Comparison of ENCODE assay signal across 13 cellular contexts in the genomic region with DNA sequence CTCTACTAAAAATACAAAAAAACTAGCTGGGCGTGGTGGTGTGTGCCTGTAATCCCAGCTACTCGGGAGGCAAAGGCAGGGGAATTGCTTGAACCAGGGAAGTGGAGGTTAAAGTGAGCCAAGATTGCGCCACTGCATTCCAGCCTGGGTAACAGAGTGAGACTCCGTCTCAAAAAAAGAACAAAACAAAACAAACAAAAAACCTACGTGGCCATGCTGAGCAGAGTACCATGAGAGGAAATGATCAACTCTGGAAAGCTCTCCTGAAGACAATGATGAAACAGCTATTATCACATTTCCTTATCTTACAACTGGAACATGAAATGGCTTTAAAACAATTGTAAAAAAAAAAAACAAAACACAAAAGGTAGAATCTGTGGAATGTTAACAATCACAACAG.
DNase-seq lines count a peak whose midpoint lies in the region; ATAC-seq and TF ChIP-seq lines count a peak whose summit lies in the region.
"Had no signal": no experiment of that assay in that cellular context is flagged by ENCODE, and none has a peak within 500 bp of the region (broad histone marks: within the 10 kb centered on the region; RNA-seq: fewer than 3 reads in every experiment).

No MANE protein-coding gene starts in this region.

- no peak overlapping the region for H4K5ac ChIP-seq in H9 (ENCODE audit: insufficient read length, low read depth, low read length)

- no peak overlapping the region for H4K8ac ChIP-seq in H9 (replicated peaks; ENCODE audit: insufficient read length, low read depth, low read length)

- H2BK12ac ChIP-seq in H9 (ENCODE audit: insufficient read length, low read depth, low read length): no peak overlapping the region

- H3K27me3 Mint-ChIP-seq in H9 (ENCODE audit: low read depth) (no peaks in the 10 kb centered on the region; the same call in 1 of the 2 replicates), WTC11 (ENCODE audit: low read depth) (no peaks in the 10 kb centered on the region)

- no peak for TF ChIP-seq CTCF in H9 (conservative IDR thresholded peaks at IDR 0.05)
- TF ChIP-seq CTCF in WTC11 (IDR thresholded peaks at IDR 0.05): no peak
- no peak for TF ChIP-seq CTCF in foreskin fibroblast (IDR thresholded peaks at IDR 0.05; ENCODE audit: low read depth, low read length)
- no peak for TF ChIP-seq CTCF in gastrocnemius medialis (IDR thresholded peaks at IDR 0.05 in 4 of 5, conservative IDR thresholded peaks at IDR 0.05 in 1 of 5)
- no peak for TF ChIP-seq CTCF in gastroesophageal sphincter (IDR thresholded peaks at IDR 0.05)

- H3K4ac ChIP-seq in H9 (ENCODE audit: low read depth, low read length): no peak overlapping the region

- ATAC-seq in WTC11 (no peak), gastrocnemius medialis (peak; percentile 52 to 64), gastroesophageal sphincter (no peak)

- no peak overlapping the region for H2AFZ ChIP-seq in H9 (ENCODE audit: low read length)

- no peak overlapping the region for H2BK20ac ChIP-seq in H9 (ENCODE audit: low read depth, low read length, poor library complexity, severe bottlenecking)

- H3K9me3 ChIP-seq in H9 (ENCODE audit: control insufficient read depth, low read depth, low read length) (no peaks in the 10 kb centered on the region), gastrocnemius medialis (no peaks in the 10 kb centered on the region), gastroesophageal sphincter (no peaks in the 10 kb centered on the region)

- in situ Hi-C loops in gastrocnemius medialis (cut with MboI; ENCODE audit: low sequenced_read_pairs in 4 of 4): loop anchor here in 1 of 4 donors (10.0 kb wide), 1 partner anchor 68 kb away; no protein-coding TSS in a partner anchor

- DNase-seq in H9 (no peak), WTC11 (ENCODE audit: low spot score) (no peak), foreskin fibroblast (peak; percentile 47 to 68), gastrocnemius medialis (no peak), NCI-H2227 treated with DMSO at 0.1 percent for 48 hours (lab: John Stamatoyannopoulos, UW) (no peak), NCI-H2227 (lab: John Stamatoyannopoulos, UW; ENCODE audit: unreplicated experiment) (no peak), Kasumi-1 (lab: John Stamatoyannopoulos, UW) (no peak)
- DNase-seq: activated naive CD4-positive, alpha-beta T cell treated with anti-CD3 and anti-CD28 coated beads for 36 hours; NCI-H1092; stimulated activated CD8-positive, alpha-beta memory T cell treated with anti-CD3 and anti-CD28 coated beads, Interleukin-4, amount 100 ng/mL, for 48 hours had no signal

- no CpG with 5 or more reads among the region's 5 CpGs for WGBS in H9 (ENCODE audit: extremely low coverage, insufficient read length, low lambda C conversion rate)
- 60 to 76% methylated on average over 4 to 5 of the region's 5 CpGs for WGBS in gastroesophageal sphincter (ENCODE audit: low coverage in 1 of 2), 2 donors

- H2BK5ac ChIP-seq in H9 (ENCODE audit: insufficient read length, low read length): no peak overlapping the region

- H3K23ac ChIP-seq in H9 (ENCODE audit: insufficient read length, low read depth, low read length): no peak overlapping the region

- POLR2A ChIA-PET in WTC11 (lab: Charles Lee): no interaction called here

- peaks cover 4% of the 10 kb centered on the region for H3K79me1 ChIP-seq in H9 (ENCODE audit: insufficient read depth, low read depth, low read length, poor library complexity, severe bottlenecking)

- CTCF ChIA-PET in WTC11 (lab: Charles Lee): no interaction called here

- peak overlapping the region in 2 of 3 experiments; percentile 53 to 79; a peak in 4 of 7 replicates for H3K27ac Mint-ChIP-seq in H9
- H3K27ac Mint-ChIP-seq in WTC11: peak overlapping the region; percentile 43; the same call in 1 of the 2 replicates
- H3K27ac Mint-ChIP-seq: activated naive CD4-positive, alpha-beta T cell treated with anti-CD3 and anti-CD28 coated beads for 36 hours had no signal

- no peak overlapping the region for H3K4me3 Mint-ChIP-seq in H9
- H3K4me3 Mint-ChIP-seq in WTC11: no peak overlapping the region
- H3K4me3 Mint-ChIP-seq: activated naive CD4-positive, alpha-beta T cell treated with anti-CD3 and anti-CD28 coated beads for 36 hours had no signal

- H3K36me3 Mint-ChIP-seq in H9 (ENCODE audit: insufficient read depth in 1 of 3, low read depth in 3 of 3) (peaks cover 32 to 63% (median 51%) of the 10 kb centered on the region in 3 experiments), WTC11 (peaks cover 49% of the 10 kb centered on the region)

- no peak overlapping the region for H3K27ac ChIP-seq in H9 (ENCODE audit: insufficient read length, low read depth, low read length)
- H3K27ac ChIP-seq in gastrocnemius medialis: peak overlapping the region; percentile 50 to 68 (median 56)
- H3K27ac ChIP-seq in gastroesophageal sphincter: peak overlapping the region in 2 of 4 donors; percentile 29 to 39
- H3K27ac ChIP-seq: VCaP had no signal

- no peak overlapping the region for H3T11ph ChIP-seq in H9 (ENCODE audit: low read length)

- H3K4me1 ChIP-seq in H9 (ENCODE audit: insufficient read depth, low read length) (no peaks in the 10 kb centered on the region), gastrocnemius medialis (peaks cover 0 to 5% of the 10 kb centered on the region in 2 donors), gastroesophageal sphincter (peaks cover 0 to 30% (median 0%) of the 10 kb centered on the region in 3 donors)

- TF ChIP-seq POLR2A in gastrocnemius medialis (IDR thresholded peaks at IDR 0.05) (no peak), gastroesophageal sphincter (IDR thresholded peaks at IDR 0.05) (no peak)

- H3K4me2 ChIP-seq in H9 (ENCODE audit: insufficient read depth, insufficient read length, low read length): no peak overlapping the region

- no peak overlapping the region for H3K56ac ChIP-seq in H9 (ENCODE audit: insufficient read length, low read depth, low read length)

- H4K91ac ChIP-seq in H9 (ENCODE audit: insufficient read length, low read depth, low read length): no peak overlapping the region

- H2BK120ac ChIP-seq in H9 (ENCODE audit: low read depth, low read length, poor library complexity, severe bottlenecking): no peak overlapping the region

- no peak overlapping the region for H2AK5ac ChIP-seq in H9 (ENCODE audit: insufficient read length, low read length)

- H3K4me3 ChIP-seq in foreskin fibroblast (ENCODE audit: low read depth in 1 of 2, low read length in 2 of 2): no peak overlapping the region
- no peak overlapping the region for H3K4me3 ChIP-seq in gastrocnemius medialis
- no peak overlapping the region for H3K4me3 ChIP-seq in gastroesophageal sphincter
- H3K4me3 ChIP-seq: lung had no signal

- no peak overlapping the region for H3K14ac ChIP-seq in H9 (ENCODE audit: insufficient read depth, low read length)

- H4K20me1 ChIP-seq in H9 (ENCODE audit: control insufficient read depth, insufficient read depth, insufficient read length): no peaks in the 10 kb centered on the region

- H3K4me1 Mint-ChIP-seq in H9: peaks cover 50 to 58% of the 10 kb centered on the region in 2 experiments
- H3K4me1 Mint-ChIP-seq in WTC11: peaks cover 61% of the 10 kb centered on the region

- no peaks in the 10 kb centered on the region for H3K27me3 ChIP-seq in H9 (ENCODE audit: insufficient read depth, low read length)
- no peaks in the 10 kb centered on the region for H3K27me3 ChIP-seq in gastrocnemius medialis
- H3K27me3 ChIP-seq in gastroesophageal sphincter: no peaks in the 10 kb centered on the region

- no peak overlapping the region for H3K9ac ChIP-seq in H9 (ENCODE audit: extremely low read depth, insufficient read length, low read length)

- H2BK15ac ChIP-seq in H9 (ENCODE audit: low read depth, low read length): no peak overlapping the region

- H3K18ac ChIP-seq in H9 (ENCODE audit: insufficient read length, low read depth, low read length): no peak overlapping the region

- no peaks in the 10 kb centered on the region; the same call in 1 of the 2 replicates for H3K79me2 ChIP-seq in H9 (ENCODE audit: insufficient read depth, low read length)

- TF ChIP-seq EP300 in gastroesophageal sphincter (IDR thresholded peaks at IDR 0.05): no peak

- H3K9me3 Mint-ChIP-seq in H9 (no peaks in the 10 kb centered on the region), WTC11 (no peaks in the 10 kb centered on the region)
- H3K9me3 Mint-ChIP-seq: activated naive CD4-positive, alpha-beta T cell treated with anti-CD3 and anti-CD28 coated beads for 36 hours had no signal

- intact Hi-C loops in gastrocnemius medialis (cut with DNase I; ENCODE audit: low total_unique reads): no loop called here

- H3K36me3 ChIP-seq in gastrocnemius medialis (peaks cover 0 to 19% of the 10 kb centered on the region in 2 donors), gastroesophageal sphincter (peaks cover 0 to 44% of the 10 kb centered on the region in 2 donors)

- no peaks in the 10 kb centered on the region for H3K23me2 ChIP-seq in H9 (ENCODE audit: insufficient read length, low read depth, low read length, poor library complexity, severe bottlenecking)

TF ChIP-seq in WTC11, 78 proteins besides CTCF, POLR2A, EP300 and RAD21:
- TF ChIP-seq TEAD4 (CRISPR knock-in tag; IDR thresholded peaks at IDR 0.05): no peak
- no peak for TF ChIP-seq ETV6 (CRISPR knock-in tag; IDR thresholded peaks at IDR 0.05)
- TF ChIP-seq, protein P1, sequence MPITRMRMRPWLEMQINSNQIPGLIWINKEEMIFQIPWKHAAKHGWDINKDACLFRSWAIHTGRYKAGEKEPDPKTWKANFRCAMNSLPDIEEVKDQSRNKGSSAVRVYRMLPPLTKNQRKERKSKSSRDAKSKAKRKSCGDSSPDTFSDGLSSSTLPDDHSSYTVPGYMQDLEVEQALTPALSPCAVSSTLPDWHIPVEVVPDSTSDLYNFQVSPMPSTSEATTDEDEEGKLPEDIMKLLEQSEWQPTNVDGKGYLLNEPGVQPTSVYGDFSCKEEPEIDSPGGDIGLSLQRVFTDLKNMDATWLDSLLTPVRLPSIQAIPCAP (CRISPR knock-in tag; IDR thresholded peaks at IDR 0.05): no peak
- TF ChIP-seq FOXK1 (CRISPR knock-in tag; IDR thresholded peaks at IDR 0.05): no peak
- TF ChIP-seq ZBTB21 (CRISPR knock-in tag; IDR thresholded peaks at IDR 0.05; ENCODE audit: borderline replicate concordance): no peak
- no peak for TF ChIP-seq ZNF138 (CRISPR knock-in tag; conservative IDR thresholded peaks at IDR 0.05)
- TF ChIP-seq, protein P2, sequence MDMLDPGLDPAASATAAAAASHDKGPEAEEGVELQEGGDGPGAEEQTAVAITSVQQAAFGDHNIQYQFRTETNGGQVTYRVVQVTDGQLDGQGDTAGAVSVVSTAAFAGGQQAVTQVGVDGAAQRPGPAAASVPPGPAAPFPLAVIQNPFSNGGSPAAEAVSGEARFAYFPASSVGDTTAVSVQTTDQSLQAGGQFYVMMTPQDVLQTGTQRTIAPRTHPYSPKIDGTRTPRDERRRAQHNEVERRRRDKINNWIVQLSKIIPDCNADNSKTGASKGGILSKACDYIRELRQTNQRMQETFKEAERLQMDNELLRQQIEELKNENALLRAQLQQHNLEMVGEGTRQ (CRISPR knock-in tag; IDR thresholded peaks at IDR 0.05): no peak
- TF ChIP-seq GTF2I (CRISPR knock-in tag; conservative IDR thresholded peaks at IDR 0.05): no peak
TF ChIP-seq in WTC11: peak in this region for 0.

Comparison
In these comparisons a context has a peak if more than half of its experiments do, and no peak if none do; other contexts are left out.
1. DNase-seq: peak in foreskin fibroblast (2 of 2); none in H9 (single experiment), WTC11 (single experiment), gastrocnemius medialis (0 of 2), NCI-H2227 treated with DMSO at 0.1 percent for 48 hours (single experiment), NCI-H2227 (single experiment) and Kasumi-1 (0 of 2).
2. ATAC-seq: peak in gastrocnemius medialis (2 of 2); none in WTC11 (single experiment) and gastroesophageal sphincter (single experiment).